ENCODE assay signal across 11 cellular contexts in the genomic region with DNA sequence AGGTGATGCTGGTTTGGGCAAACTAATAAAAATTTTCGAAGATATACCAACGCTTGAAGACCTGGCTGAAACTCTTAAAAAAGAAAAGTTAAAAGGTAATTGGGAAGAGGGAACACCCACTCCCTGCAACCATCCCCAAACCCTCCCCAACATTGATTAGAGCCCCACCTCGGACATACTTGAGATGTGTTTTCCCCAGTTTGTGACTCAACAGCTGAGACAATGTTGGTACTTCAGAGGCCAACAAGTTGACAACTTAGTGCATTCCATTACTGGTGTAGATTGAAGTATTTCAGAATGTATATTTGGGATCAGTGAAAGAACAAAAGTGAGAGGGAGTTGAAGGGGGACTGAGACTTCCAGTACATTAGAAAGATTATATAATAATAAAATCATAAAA. TPM values are rescaled to one million over a fixed set of nuclear protein-coding genes. Genes with fewer than 3 reads are reported as not detected.
DNase-seq lines count a peak whose midpoint lies in the region; ATAC-seq and TF ChIP-seq lines count a peak whose summit lies in the region.
"Had no signal": no experiment of that assay in that cellular context is flagged by ENCODE, and none has a peak within 500 bp of the region (broad histone marks: within the 10 kb centered on the region; RNA-seq: fewer than 3 reads in every experiment).

No MANE protein-coding gene starts in this region.

- H3K4ac ChIP-seq in mesenchymal stem cell (ENCODE audit: low read depth in 1 of 2, low read length in 2 of 2): peak overlapping the region in 1 of 2 experiments; percentile 11

- no peaks in the 10 kb centered on the region for H3K27me3 Mint-ChIP-seq in activated T-helper 2 cell treated with anti-CD3 and anti-CD28 coated beads, Interferon-gamma antibody, Interleukin-2, Interleukin-4, amounts not matched to agents 10 μg/mL and 5 μg/mL and 100 μg/mL, durations not matched to agents 14 hours and 24 hours and 36 hours (ENCODE audit: low read depth)

- H4K20me1 ChIP-seq in GM23248 (ENCODE audit: insufficient read depth): no peaks in the 10 kb centered on the region

- H3K9ac ChIP-seq in mesenchymal stem cell (ENCODE audit: low read length): peak overlapping the region; percentile 89
- no peak overlapping the region for H3K9ac ChIP-seq in GM23248

- no peaks in the 10 kb centered on the region for H3K9me2 ChIP-seq in GM23248 (ENCODE audit: insufficient read depth)

- H3K4me1 ChIP-seq in ACC112 (ENCODE audit: control insufficient read depth, insufficient read depth, low read length, unreplicated experiment) (peaks cover 55% of the 10 kb centered on the region), mesenchymal stem cell (ENCODE audit: control insufficient read depth, insufficient read depth, low read depth, low read length) (peaks cover 7% of the 10 kb centered on the region), GM23248 (ENCODE audit: insufficient read depth) (peaks cover 24% of the 10 kb centered on the region)
- H3K4me1 ChIP-seq: HAP-1, psoas muscle had no signal

- H3K79me1 ChIP-seq in mesenchymal stem cell (replicated peaks; ENCODE audit: low read length, poor library complexity, severe bottlenecking): peaks cover 17% of the 10 kb centered on the region

- peaks cover 59% of the 10 kb centered on the region for H3K4me1 Mint-ChIP-seq in activated T-helper 2 cell treated with anti-CD3 and anti-CD28 coated beads, Interferon-gamma antibody, Interleukin-2, Interleukin-4, amounts not matched to agents 10 μg/mL and 5 μg/mL and 100 μg/mL, durations not matched to agents 14 hours and 24 hours and 36 hours (ENCODE audit: low read depth)

- no peak for DNase-seq in GM12864 (ENCODE audit: low read depth)
- DNase-seq in activated T-helper 2 cell treated with anti-CD3 and anti-CD28 coated beads, Interferon-gamma antibody, Interleukin-2, Interleukin-4, amounts not matched to agents 10 μg/mL and 5 μg/mL and 100 μg/mL, durations not matched to agents 14 hours and 24 hours and 36 hours (ENCODE audit: low spot score): no peak
- DNase-seq in mesenchymal stem cell: no peak
- DNase-seq in GM23248: no peak
- no peak for DNase-seq in AG20443 (ENCODE audit: low spot score)
- DNase-seq in HuH-7.5 (ENCODE audit: low spot score): no peak

- no peak overlapping the region for H4K8ac ChIP-seq in mesenchymal stem cell (ENCODE audit: low read length)

- H2AFZ ChIP-seq in ACC112 (ENCODE audit: low read length, unreplicated experiment) (no peak overlapping the region), mesenchymal stem cell (ENCODE audit: low read depth, low read length) (no peak overlapping the region), GM23248 (no peak overlapping the region)

- peak overlapping the region; percentile 88 for H3K4me3 Mint-ChIP-seq in activated T-helper 2 cell treated with anti-CD3 and anti-CD28 coated beads, Interferon-gamma antibody, Interleukin-2, Interleukin-4, amounts not matched to agents 10 μg/mL and 5 μg/mL and 100 μg/mL, durations not matched to agents 14 hours and 24 hours and 36 hours (ENCODE audit: low read depth)

- intact Hi-C loops in activated T-helper 2 cell treated with anti-CD3 and anti-CD28 coated beads, Interferon-gamma antibody, Interleukin-2, Interleukin-4, amounts not matched to agents 10 μg/mL and 5 μg/mL and 100 μg/mL, durations not matched to agents 14 hours and 24 hours and 36 hours (cut with micrococcal nuclease): loop anchor here (5.0 kb wide), 2 partner anchors 907 to 1247 kb away; a partner anchor contains a TSS

- H2BK5ac ChIP-seq in mesenchymal stem cell (ENCODE audit: low read depth, low read length, poor library complexity, severe bottlenecking): no peak overlapping the region

- no peak overlapping the region for H3K4me2 ChIP-seq in mesenchymal stem cell (ENCODE audit: low read length, poor library complexity, severe bottlenecking)
- H3K4me2 ChIP-seq in GM23248 (ENCODE audit: unreplicated experiment): no peak overlapping the region

- no peak overlapping the region for H2BK15ac ChIP-seq in mesenchymal stem cell (ENCODE audit: low read depth, poor library complexity, severe bottlenecking)

- in situ Hi-C loops in GM23248 (cut with MboI): no loop called here

- H3K14ac ChIP-seq in mesenchymal stem cell (ENCODE audit: low read length in 2 of 2): no peak overlapping the region

- H3K27me3 ChIP-seq in ACC112 (ENCODE audit: insufficient read depth, low read length) (no peaks in the 10 kb centered on the region), mesenchymal stem cell (ENCODE audit: control insufficient read depth in 1 of 2, insufficient read depth in 1 of 2, low read length in 2 of 2) (no peaks in the 10 kb centered on the region), GM23248 (replicated peaks; ENCODE audit: insufficient read depth) (no peaks in the 10 kb centered on the region)
- H3K27me3 ChIP-seq: MG63 had no signal

- H2BK120ac ChIP-seq in mesenchymal stem cell (ENCODE audit: low read depth, low read length): no peak overlapping the region

- peak overlapping the region; percentile 97 for H3K27ac Mint-ChIP-seq in activated T-helper 2 cell treated with anti-CD3 and anti-CD28 coated beads, Interferon-gamma antibody, Interleukin-2, Interleukin-4, amounts not matched to agents 10 μg/mL and 5 μg/mL and 100 μg/mL, durations not matched to agents 14 hours and 24 hours and 36 hours

- H3K4me3 ChIP-seq in ACC112 (ENCODE audit: low read depth, low read length) (peak overlapping the region; percentile 87), GM12864 (ENCODE audit: low read depth, low read length) (peak overlapping the region; percentile 71), mesenchymal stem cell (ENCODE audit: insufficient read depth in 1 of 2, low read depth in 1 of 2, low read length in 2 of 2) (peak overlapping the region in 1 of 2 experiments; percentile 86), GM23248 (no peak overlapping the region)
- H3K4me3 ChIP-seq: HAP-1, MG63 had no signal

- H3K23ac ChIP-seq in mesenchymal stem cell (ENCODE audit: low read length in 2 of 2): no peak overlapping the region

- 78% methylated on average over 2 of the region's 3 CpGs for WGBS in mesenchymal stem cell
- 90 to 91% methylated on average over 3 of the region's 3 CpGs for WGBS in GM23248 (ENCODE audit: low coverage in 1 of 2, low lambda C conversion rate in 2 of 2, missing lambda C conversion rate in 2 of 2), 2 experiments

- no peaks in the 10 kb centered on the region for H3K9me3 ChIP-seq in mesenchymal stem cell (ENCODE audit: control insufficient read depth, low read length)
- H3K9me3 ChIP-seq in GM23248 (ENCODE audit: low read depth): no peaks in the 10 kb centered on the region
- H3K9me3 ChIP-seq: HAP-1, MG63, psoas muscle had no signal

- peak overlapping the region in 1 of 2 experiments; percentile 15 for H2BK12ac ChIP-seq in mesenchymal stem cell (ENCODE audit: low read length in 2 of 2)

- H3K36me3 ChIP-seq in ACC112 (ENCODE audit: insufficient read depth, low read length): peaks cover 53% of the 10 kb centered on the region
- H3K36me3 ChIP-seq in mesenchymal stem cell (ENCODE audit: control insufficient read depth in 1 of 2, insufficient read depth in 2 of 2, low read depth in 1 of 2, low read length in 2 of 2): peaks cover 5 to 84% of the 10 kb centered on the region in 2 experiments
- H3K36me3 ChIP-seq in GM23248 (ENCODE audit: low read depth): peaks cover 44% of the 10 kb centered on the region
- H3K36me3 ChIP-seq: HAP-1 had no signal

- H3K79me2 ChIP-seq in ACC112 (ENCODE audit: control insufficient read depth, insufficient read depth, low read length, unreplicated experiment) (peaks cover 95% of the 10 kb centered on the region), GM23248 (ENCODE audit: insufficient read depth) (peaks cover 94% of the 10 kb centered on the region)

- H2AK5ac ChIP-seq in mesenchymal stem cell (ENCODE audit: low read length, severe bottlenecking): no peak overlapping the region

- H3F3A ChIP-seq in GM23248 (ENCODE audit: insufficient read depth): peaks cover 27% of the 10 kb centered on the region

- H3K18ac ChIP-seq in mesenchymal stem cell (ENCODE audit: low read depth in 1 of 2, low read length in 2 of 2): no peak overlapping the region

- no peaks in the 10 kb centered on the region for H3K9me3 Mint-ChIP-seq in activated T-helper 2 cell treated with anti-CD3 and anti-CD28 coated beads, Interferon-gamma antibody, Interleukin-2, Interleukin-4, amounts not matched to agents 10 μg/mL and 5 μg/mL and 100 μg/mL, durations not matched to agents 14 hours and 24 hours and 36 hours

- no peak for TF ChIP-seq CTCF in GM12864 (IDR thresholded peaks at IDR 0.05; ENCODE audit: low read depth, low read length, missing control alignments)

- H3K27ac ChIP-seq in ACC112 (ENCODE audit: low read depth, low read length): peak overlapping the region; percentile 90
- no peak overlapping the region for H3K27ac ChIP-seq in mesenchymal stem cell (ENCODE audit: low read length, poor library complexity, severe bottlenecking)
- H3K27ac ChIP-seq in GM23248: no peak overlapping the region
- H3K27ac ChIP-seq: psoas muscle had no signal

- no peak for ATAC-seq in GM21423 (IDR thresholded peaks at IDR 0.05; ENCODE audit: unreplicated experiment)

- H3K36me3 Mint-ChIP-seq in activated T-helper 2 cell treated with anti-CD3 and anti-CD28 coated beads, Interferon-gamma antibody, Interleukin-2, Interleukin-4, amounts not matched to agents 10 μg/mL and 5 μg/mL and 100 μg/mL, durations not matched to agents 14 hours and 24 hours and 36 hours (ENCODE audit: low read depth): peaks cover 88% of the 10 kb centered on the region

- no peak overlapping the region for H4K91ac ChIP-seq in mesenchymal stem cell (ENCODE audit: low read length)

RNA-seq across cellular contexts. Expression of a gene that starts 5.1 kb away (rescaled TPM):
- total RNA-seq in activated T-helper 2 cell treated with anti-CD3 and anti-CD28 coated beads, Interferon-gamma antibody, Interleukin-2, Interleukin-4, amounts not matched to agents 10 μg/mL and 5 μg/mL and 100 μg/mL, durations not matched to agents 14 hours and 24 hours and 36 hours: 108 and 113 TPM in 2 replicates
- 194 TPM for polyA plus RNA-seq in mesenchymal stem cell (2013, experiment 1 of 2)
- polyA plus RNA-seq in mesenchymal stem cell (2013, experiment 2 of 2): 191 TPM
- total RNA-seq in GM23248 (2014; rRNA removed; shearing (Covaris generic)): 36.4 and 45.5 TPM in 2 replicates
- polyA plus RNA-seq in GM23248 (2016; fragmentation: Nextera tagmentation; extraction: Ambion mirVana): 88.1 and 88.9 TPM in 2 replicates
